1 cellular context compared by ENCODE assay signal in the genomic region with DNA sequence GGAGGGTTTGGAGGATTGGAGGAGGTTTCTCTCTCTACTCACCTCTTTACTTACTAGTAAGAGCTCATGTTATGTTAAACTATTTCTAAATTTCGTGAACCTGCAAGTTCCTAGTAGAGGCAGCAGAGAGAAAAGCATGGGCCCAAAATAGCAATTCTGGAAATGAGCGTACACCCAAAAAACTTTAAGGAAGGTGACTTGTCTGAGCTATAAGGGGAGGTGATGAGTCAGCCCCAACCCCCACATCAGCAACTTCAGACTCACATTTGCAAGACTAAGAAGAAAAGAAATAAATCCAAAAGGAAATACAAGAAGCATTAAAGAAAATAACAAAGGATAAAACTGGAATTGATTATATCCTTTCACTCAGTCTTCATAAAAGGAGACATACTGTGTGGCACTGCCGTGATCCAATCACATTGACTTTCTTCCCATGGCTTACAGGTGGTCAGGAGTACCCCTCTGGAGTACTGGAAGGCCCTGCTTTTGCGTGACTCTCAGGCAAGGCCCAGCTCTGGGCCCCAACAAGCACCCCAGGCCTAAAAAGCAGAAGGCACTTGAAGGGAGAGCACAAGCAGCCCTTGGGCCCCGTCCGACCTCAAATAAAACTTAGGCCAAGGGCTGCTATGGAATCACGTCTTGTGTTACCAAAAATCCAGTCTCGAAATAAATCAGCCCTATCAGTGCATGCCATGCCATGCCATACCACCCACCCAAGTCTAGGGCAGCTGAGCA.
A peak's percentile ranks its signal among the peaks of the same experiment; 100 is the strongest.
TF ChIP-seq lines count a peak whose summit lies in the region.

No MANE protein-coding gene starts in this region.

TF ChIP-seq in K562, 482 proteins besides CTCF, POLR2A, EP300 and RAD21 (continued from another document):
- TF ChIP-seq SMARCA4 (IDR thresholded peaks at IDR 0.05) (peak; percentile 44; the same call in 1 of the 2 replicates), SMARCA5 (IDR thresholded peaks at IDR 0.05) (no peak), MAFK (IDR thresholded peaks at IDR 0.05; ENCODE audit: low read length) (peak; percentile 15; the same call in 1 of the 2 replicates), ZNF12 (CRISPR knock-in tag; IDR thresholded peaks at IDR 0.05) (no peak), JUND (IDR thresholded peaks at IDR 0.05; ENCODE audit: borderline replicate concordance, low read depth, low read length) (peak; percentile 79), JUND (tag; IDR thresholded peaks at IDR 0.05; ENCODE audit: borderline replicate concordance, low read depth, low read length) (peak; percentile 34; the same call in 1 of the 3 replicates), NFE2 (IDR thresholded peaks at IDR 0.05; ENCODE audit: low read depth) (0 out of 2 replicates have a peak, but pooled peaks have one; percentile 8), FUS (optimal IDR thresholded peaks at IDR 0.05; ENCODE audit: low read depth, low read length) (no peak), ZFP1 (CRISPR knock-in tag; IDR thresholded peaks at IDR 0.05) (no peak), MEF2A (IDR thresholded peaks at IDR 0.05; ENCODE audit: control insufficient read depth, low read depth, low read length) (peak; percentile 75), CEBPB (tag; IDR thresholded peaks at IDR 0.05) (no peak), C11orf30 (IDR thresholded peaks at IDR 0.05; ENCODE audit: low read depth) (0 out of 2 replicates have a peak, but pooled peaks have one; percentile 16), LEF1 (IDR thresholded peaks at IDR 0.05) (no peak), ZNF408 (CRISPR knock-in tag; IDR thresholded peaks at IDR 0.05; ENCODE audit: low read depth) (no peak), ZNF384 (IDR thresholded peaks at IDR 0.05; ENCODE audit: low read depth, low read length) (no peak), SMARCC2 (IDR thresholded peaks at IDR 0.05; ENCODE audit: low read depth) (0 out of 2 replicates have a peak, but pooled peaks have one; percentile 31), ZNF780A (CRISPR knock-in tag; IDR thresholded peaks at IDR 0.05) (no peak), RBM14 (IDR thresholded peaks at IDR 0.05; ENCODE audit: borderline replicate concordance, insufficient read depth, low read depth, low read length) (no peak), SMAD2 (IDR thresholded peaks at IDR 0.05; ENCODE audit: low read depth, low read length) (no peak), POLR3A (IDR thresholded peaks at IDR 0.05; ENCODE audit: borderline replicate concordance, extremely low read depth, insufficient read depth, insufficient read length) (no peak)
- TF ChIP-seq, protein P1, sequence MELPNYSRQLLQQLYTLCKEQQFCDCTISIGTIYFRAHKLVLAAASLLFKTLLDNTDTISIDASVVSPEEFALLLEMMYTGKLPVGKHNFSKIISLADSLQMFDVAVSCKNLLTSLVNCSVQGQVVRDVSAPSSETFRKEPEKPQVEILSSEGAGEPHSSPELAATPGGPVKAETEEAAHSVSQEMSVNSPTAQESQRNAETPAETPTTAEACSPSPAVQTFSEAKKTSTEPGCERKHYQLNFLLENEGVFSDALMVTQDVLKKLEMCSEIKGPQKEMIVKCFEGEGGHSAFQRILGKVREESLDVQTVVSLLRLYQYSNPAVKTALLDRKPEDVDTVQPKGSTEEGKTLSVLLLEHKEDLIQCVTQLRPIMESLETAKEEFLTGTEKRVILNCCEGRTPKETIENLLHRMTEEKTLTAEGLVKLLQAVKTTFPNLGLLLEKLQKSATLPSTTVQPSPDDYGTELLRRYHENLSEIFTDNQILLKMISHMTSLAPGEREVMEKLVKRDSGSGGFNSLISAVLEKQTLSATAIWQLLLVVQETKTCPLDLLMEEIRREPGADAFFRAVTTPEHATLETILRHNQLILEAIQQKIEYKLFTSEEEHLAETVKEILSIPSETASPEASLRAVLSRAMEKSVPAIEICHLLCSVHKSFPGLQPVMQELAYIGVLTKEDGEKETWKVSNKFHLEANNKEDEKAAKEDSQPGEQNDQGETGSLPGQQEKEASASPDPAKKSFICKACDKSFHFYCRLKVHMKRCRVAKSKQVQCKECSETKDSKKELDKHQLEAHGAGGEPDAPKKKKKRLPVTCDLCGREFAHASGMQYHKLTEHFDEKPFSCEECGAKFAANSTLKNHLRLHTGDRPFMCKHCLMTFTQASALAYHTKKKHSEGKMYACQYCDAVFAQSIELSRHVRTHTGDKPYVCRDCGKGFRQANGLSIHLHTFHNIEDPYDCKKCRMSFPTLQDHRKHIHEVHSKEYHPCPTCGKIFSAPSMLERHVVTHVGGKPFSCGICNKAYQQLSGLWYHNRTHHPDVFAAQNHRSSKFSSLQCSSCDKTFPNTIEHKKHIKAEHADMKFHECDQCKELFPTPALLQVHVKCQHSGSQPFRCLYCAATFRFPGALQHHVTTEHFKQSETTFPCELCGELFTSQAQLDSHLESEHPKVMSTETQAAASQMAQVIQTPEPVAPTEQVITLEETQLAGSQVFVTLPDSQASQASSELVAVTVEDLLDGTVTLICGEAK (IDR thresholded peaks at IDR 0.05) = no peak
- TF ChIP-seq, protein P1 (CRISPR knock-in tag; IDR thresholded peaks at IDR 0.05) = no peak
- TF ChIP-seq, protein P2, sequence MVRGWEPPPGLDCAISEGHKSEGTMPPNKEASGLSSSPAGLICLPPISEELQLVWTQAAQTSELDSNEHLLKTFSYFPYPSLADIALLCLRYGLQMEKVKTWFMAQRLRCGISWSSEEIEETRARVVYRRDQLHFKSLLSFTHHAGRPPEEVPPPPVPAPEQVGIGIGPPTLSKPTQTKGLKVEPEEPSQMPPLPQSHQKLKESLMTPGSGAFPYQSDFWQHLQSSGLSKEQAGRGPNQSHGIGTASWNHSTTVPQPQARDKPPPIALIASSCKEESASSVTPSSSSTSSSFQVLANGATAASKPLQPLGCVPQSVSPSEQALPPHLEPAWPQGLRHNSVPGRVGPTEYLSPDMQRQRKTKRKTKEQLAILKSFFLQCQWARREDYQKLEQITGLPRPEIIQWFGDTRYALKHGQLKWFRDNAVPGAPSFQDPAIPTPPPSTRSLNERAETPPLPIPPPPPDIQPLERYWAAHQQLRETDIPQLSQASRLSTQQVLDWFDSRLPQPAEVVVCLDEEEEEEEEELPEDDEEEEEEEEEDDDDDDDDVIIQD (CRISPR knock-in tag; IDR thresholded peaks at IDR 0.05) = no peak
- TF ChIP-seq, protein P3, sequence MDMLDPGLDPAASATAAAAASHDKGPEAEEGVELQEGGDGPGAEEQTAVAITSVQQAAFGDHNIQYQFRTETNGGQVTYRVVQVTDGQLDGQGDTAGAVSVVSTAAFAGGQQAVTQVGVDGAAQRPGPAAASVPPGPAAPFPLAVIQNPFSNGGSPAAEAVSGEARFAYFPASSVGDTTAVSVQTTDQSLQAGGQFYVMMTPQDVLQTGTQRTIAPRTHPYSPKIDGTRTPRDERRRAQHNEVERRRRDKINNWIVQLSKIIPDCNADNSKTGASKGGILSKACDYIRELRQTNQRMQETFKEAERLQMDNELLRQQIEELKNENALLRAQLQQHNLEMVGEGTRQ (CRISPR knock-in tag; IDR thresholded peaks at IDR 0.05) = no peak
